In genomic region chr7:90701021-90701420, GRCh38 we compare ENCODE assay signal across 9 cellular contexts.
DNase-seq lines count a peak whose midpoint lies in the region; ATAC-seq and TF ChIP-seq lines count a peak whose summit lies in the region.
"Had no signal": no experiment of that assay in that cellular context is flagged by ENCODE, and none has a peak within 500 bp of the region (broad histone marks: within the 10 kb centered on the region; RNA-seq: fewer than 3 reads in every experiment).

No MANE protein-coding gene starts in this region.

- no peaks in the 10 kb centered on the region for H3F3A ChIP-seq in Loucy (ENCODE audit: low read depth)

- TF ChIP-seq POLR2A in right lobe of liver (IDR thresholded peaks at IDR 0.05), result no peak
- no peak for TF ChIP-seq POLR2A in prostate gland (IDR thresholded peaks at IDR 0.05)

- no peaks in the 10 kb centered on the region for H3K27me3 ChIP-seq in BLaER1 treated with 17β-estradiol and CSF1 and Interleukin-3, amounts not matched to agents 10 nM and 100 nM
- H3K27me3 ChIP-seq in Loucy (ENCODE audit: insufficient read depth, low read length, poor library complexity, severe bottlenecking), result no peaks in the 10 kb centered on the region
- H3K27me3 ChIP-seq in right lobe of liver, result no peaks in the 10 kb centered on the region
- no peaks in the 10 kb centered on the region for H3K27me3 ChIP-seq in prostate gland (replicated peaks; ENCODE audit: insufficient read depth)

- intact Hi-C loops in right lobe of liver (cut with DNase I), result no loop called here
- intact Hi-C loops in prostate gland (cut with DNase I), result no loop called here

- TF ChIP-seq CTCF in Loucy (conservative IDR thresholded peaks at IDR 0.05; ENCODE audit: low read length), result no peak
- no peak for TF ChIP-seq CTCF in right lobe of liver (IDR thresholded peaks at IDR 0.05)
- TF ChIP-seq CTCF in prostate gland (IDR thresholded peaks at IDR 0.05), result no peak

- H3K27ac ChIP-seq in BLaER1 treated with 17β-estradiol and CSF1 and Interleukin-3, amounts not matched to agents 10 nM and 100 nM, result peak overlapping the region in 3 of 11 experiments; percentile 1 to 22 (median 18); a peak in 6 of 22 replicates
- H3K27ac ChIP-seq in right lobe of liver, result peak overlapping the region; percentile 1 to 81 (median 53)
- no peak overlapping the region for H3K27ac ChIP-seq in prostate gland
- H3K27ac ChIP-seq: VCaP had no signal

- WGBS in right lobe of liver (ENCODE audit: insufficient coverage, low coverage, low lambda C conversion rate, missing lambda C conversion rate), result 2% methylated on average over 3 of the region's 3 CpGs
- WGBS in prostate gland, result 70% methylated on average over 3 of the region's 3 CpGs

- H3K79me2 ChIP-seq in Loucy (ENCODE audit: insufficient read depth, low read length), result no peaks in the 10 kb centered on the region

- peak; percentile 46 for ATAC-seq in GM21367 (IDR thresholded peaks at IDR 0.05; ENCODE audit: unreplicated experiment)
- ATAC-seq in right lobe of liver, result peak; percentile 57 to 78 (median 64)
- no peak for ATAC-seq in GM19397 (IDR thresholded peaks at IDR 0.05; ENCODE audit: unreplicated experiment)

- H4K20me1 ChIP-seq in BLaER1 treated with 17β-estradiol and CSF1 and Interleukin-3, amounts not matched to agents 10 nM and 100 nM, result no peaks in the 10 kb centered on the region; a peak in 1 of 22 replicates
- no peaks in the 10 kb centered on the region for H4K20me1 ChIP-seq in Loucy (ENCODE audit: insufficient read depth, low read length, poor library complexity, severe bottlenecking)

- H3K4me1 ChIP-seq in BLaER1 treated with 17β-estradiol and CSF1 and Interleukin-3, amounts not matched to agents 10 nM and 100 nM, result peaks cover 4 to 21% (median 14%) of the 10 kb centered on the region in 10 experiments; a peak in 14 of 20 replicates
- no peaks in the 10 kb centered on the region for H3K4me1 ChIP-seq in Loucy (ENCODE audit: insufficient read depth, low read length, poor library complexity, severe bottlenecking)
- peaks cover 0 to 37% (median 5%) of the 10 kb centered on the region in 4 donors for H3K4me1 ChIP-seq in right lobe of liver
- H3K4me1 ChIP-seq in prostate gland (replicated peaks), result no peaks in the 10 kb centered on the region

- H3K36me3 ChIP-seq in BLaER1 treated with 17β-estradiol and CSF1 and Interleukin-3, amounts not matched to agents 10 nM and 100 nM, result peaks cover 0 to 3% (median 0%) of the 10 kb centered on the region in 11 experiments; a peak in 2 of 22 replicates
- H3K36me3 ChIP-seq in Loucy (ENCODE audit: insufficient read depth, low read length) (no peaks in the 10 kb centered on the region), right lobe of liver (no peaks in the 10 kb centered on the region), prostate gland (no peaks in the 10 kb centered on the region)

- no peaks in the 10 kb centered on the region; a peak in 1 of 22 replicates for H3K9me3 ChIP-seq in BLaER1 treated with 17β-estradiol and CSF1 and Interleukin-3, amounts not matched to agents 10 nM and 100 nM (replicated peaks in 1 of 11)
- H3K9me3 ChIP-seq in Loucy (ENCODE audit: insufficient read depth, low read depth, low read length), result no peaks in the 10 kb centered on the region
- no peaks in the 10 kb centered on the region for H3K9me3 ChIP-seq in right lobe of liver
- H3K9me3 ChIP-seq in prostate gland, result no peaks in the 10 kb centered on the region

- DNase-seq in right lobe of liver, result no peak
- DNase-seq in prostate gland (ENCODE audit: low spot score), result no peak
- no peak for DNase-seq in epidermal melanocyte (ENCODE audit: insufficient read length, low spot score)
- DNase-seq in NCI-H774 (lab: John Stamatoyannopoulos, UW), result no peak

- peak overlapping the region; percentile 33 to 82 (median 65); a peak in 21 of 22 replicates for H3K4me2 ChIP-seq in BLaER1 treated with 17β-estradiol and CSF1 and Interleukin-3, amounts not matched to agents 10 nM and 100 nM
- H3K4me2 ChIP-seq in Loucy (ENCODE audit: low read depth, low read length, poor library complexity, severe bottlenecking), result peak overlapping the region; percentile 61

- H3K4me3 ChIP-seq in BLaER1 treated with 17β-estradiol and CSF1 and Interleukin-3, amounts not matched to agents 10 nM and 100 nM, result peak overlapping the region in 7 of 10 experiments; percentile 27 to 49 (median 32); a peak in 10 of 20 replicates
- H3K4me3 ChIP-seq in Loucy (ENCODE audit: low read length, poor library complexity, severe bottlenecking) (peak overlapping the region; percentile 65), right lobe of liver (peak overlapping the region; percentile 1 to 38 (median 28)), prostate gland (no peak overlapping the region)

- peak overlapping the region in 9 of 11 experiments; percentile 22 to 66 (median 44); a peak in 13 of 22 replicates for H3K9ac ChIP-seq in BLaER1 treated with 17β-estradiol and CSF1 and Interleukin-3, amounts not matched to agents 10 nM and 100 nM
- no peak overlapping the region for H3K9ac ChIP-seq in Loucy (ENCODE audit: low read depth, low read length, poor library complexity, severe bottlenecking)

- H2AFZ ChIP-seq in Loucy (ENCODE audit: low read length), result 0 out of 2 replicates have a peak overlapping the region, but pooled peaks have one; percentile 80

- H3K9me2 ChIP-seq in Loucy (replicated peaks; ENCODE audit: low read depth, low read length), result no peaks in the 10 kb centered on the region

Comparison
In these comparisons a context has a peak if more than half of its experiments do, and no peak if none do; other contexts are left out.
1. H3K27ac ChIP-seq: peak in right lobe of liver (3 of 3); none in prostate gland (0 of 2).
2. H3K4me3 ChIP-seq: peak in BLaER1 treated with 17β-estradiol and CSF1 and Interleukin-3, amounts not matched to agents 10 nM and 100 nM (7 of 10), Loucy (single experiment) and right lobe of liver (3 of 3); none in prostate gland (0 of 2).